8 cellular contexts compared by ENCODE assay signal in the genomic region with DNA sequence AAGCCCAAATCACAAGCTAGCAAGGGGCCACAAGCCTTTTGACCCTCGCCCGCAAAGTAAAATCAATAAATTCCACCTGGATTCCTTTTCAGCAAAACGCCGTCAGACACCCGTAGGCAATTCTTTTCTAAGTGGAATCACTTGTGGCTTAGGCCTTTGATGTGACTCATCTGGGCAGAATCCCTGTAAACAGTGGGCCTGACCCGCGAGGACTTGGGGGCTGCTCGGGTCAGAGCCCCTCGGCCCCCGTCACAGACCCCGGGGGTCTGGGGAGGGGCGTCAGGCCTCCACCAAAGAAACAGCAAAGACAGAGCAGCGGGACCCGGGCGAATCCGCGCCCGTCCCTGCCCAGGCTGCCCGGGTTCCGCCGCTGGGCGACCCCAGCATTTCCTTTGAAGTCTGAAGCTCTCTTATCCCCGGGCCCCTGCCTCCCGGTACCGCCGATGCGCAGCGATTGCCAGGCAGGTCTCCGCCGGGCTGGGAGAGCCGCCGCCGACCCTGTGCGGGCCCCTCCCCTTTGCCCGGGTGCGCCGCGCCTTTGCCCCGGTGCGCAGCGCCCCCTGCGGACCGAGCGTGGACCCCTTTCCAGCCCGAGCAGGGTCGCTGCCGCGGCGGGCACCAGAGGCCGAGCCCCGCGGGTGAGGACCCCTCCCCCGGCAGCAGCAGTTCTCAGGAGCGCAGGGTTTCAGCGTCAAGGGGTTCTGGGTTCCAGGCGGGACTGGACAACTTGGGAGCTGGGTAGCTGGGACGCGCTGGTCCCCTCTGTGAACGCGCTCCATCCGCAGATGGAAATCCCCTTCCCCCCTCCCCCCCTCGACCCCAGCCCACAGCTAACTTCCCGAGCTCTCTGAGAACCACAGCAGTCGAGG.
DNase-seq lines count a peak whose midpoint lies in the region; ATAC-seq lines count a peak whose summit lies in the region.

No MANE protein-coding gene starts in this region.

- H3K9me3 ChIP-seq in CD8-positive, alpha-beta memory T cell (ENCODE audit: low read length), result no peaks in the 10 kb centered on the region

- no peak overlapping the region for H3K4me3 ChIP-seq in CD8-positive, alpha-beta memory T cell (ENCODE audit: low read length)

- POLR2A ChIA-PET in CD8-positive, alpha-beta memory T cell (lab: Charles Lee), result no interaction called here

- peak overlapping the region in 4 of 7 donors; percentile 28 to 57 (median 40) for H3K4me3 Mint-ChIP-seq in CD8-positive, alpha-beta memory T cell
- peak overlapping the region; percentile 57 for H3K4me3 Mint-ChIP-seq in activated naive CD8-positive, alpha-beta T cell treated with anti-CD3 and anti-CD28 coated beads for 36 hours

- H3K27me3 ChIP-seq in CD8-positive, alpha-beta memory T cell (ENCODE audit: insufficient read depth, low read length, poor library complexity, severe bottlenecking), result peaks cover 7% of the 10 kb centered on the region

- peaks cover 4% of the 10 kb centered on the region for H3K4me1 ChIP-seq in CD8-positive, alpha-beta memory T cell (ENCODE audit: insufficient read depth, low read length)

- peak overlapping the region in 1 of 8 donors; percentile 41 for H3K27ac Mint-ChIP-seq in CD8-positive, alpha-beta memory T cell
- H3K27ac Mint-ChIP-seq in activated naive CD8-positive, alpha-beta T cell treated with anti-CD3 and anti-CD28 coated beads for 36 hours, result no peak overlapping the region

- no peaks in the 10 kb centered on the region for H3K36me3 ChIP-seq in CD8-positive, alpha-beta memory T cell (ENCODE audit: insufficient read depth, low read length)

- ATAC-seq in GM21737 (IDR thresholded peaks at IDR 0.05; ENCODE audit: unreplicated experiment) (no peak), GM18858 (IDR thresholded peaks at IDR 0.05; ENCODE audit: unreplicated experiment) (no peak)

- peak in 4 of 5 donors; percentile 8 to 52 (median 34) for DNase-seq in CD8-positive, alpha-beta memory T cell
- DNase-seq in NCI-H2171 (lab: John Stamatoyannopoulos, UW) (peak; percentile 31), iris pigment epithelial cell (ENCODE audit: low read depth) (peak; percentile 62), NCI-H128 (lab: John Stamatoyannopoulos, UW; ENCODE audit: unreplicated experiment) (no peak)
- peak; percentile 62 for DNase-seq in activated naive CD8-positive, alpha-beta T cell treated with anti-CD3 and anti-CD28 coated beads for 36 hours
- peak; percentile 1 for DNase-seq in stimulated activated CD8-positive, alpha-beta memory T cell treated with anti-CD3 and anti-CD28 coated beads, Interleukin-12 subunit alpha, Interleukin-12 subunit beta, amount 100 ng/mL, for 24 hours (ENCODE audit: extremely low read depth)

- no peaks in the 10 kb centered on the region for H3K9me3 Mint-ChIP-seq in CD8-positive, alpha-beta memory T cell
- H3K9me3 Mint-ChIP-seq in activated naive CD8-positive, alpha-beta T cell treated with anti-CD3 and anti-CD28 coated beads for 36 hours, result no peaks in the 10 kb centered on the region

- no peak overlapping the region for H3K27ac ChIP-seq in CD8-positive, alpha-beta memory T cell (ENCODE audit: low read depth, low read length)

- peaks cover 5 to 13% (median 8%) of the 10 kb centered on the region in 3 donors for H3K4me1 Mint-ChIP-seq in CD8-positive, alpha-beta memory T cell
- H3K4me1 Mint-ChIP-seq in activated naive CD8-positive, alpha-beta T cell treated with anti-CD3 and anti-CD28 coated beads for 36 hours, result peaks cover 18% of the 10 kb centered on the region

- H3K27me3 Mint-ChIP-seq in CD8-positive, alpha-beta memory T cell, result peaks cover 29 to 47% of the 10 kb centered on the region in 2 donors
- peaks cover 28% of the 10 kb centered on the region for H3K27me3 Mint-ChIP-seq in activated naive CD8-positive, alpha-beta T cell treated with anti-CD3 and anti-CD28 coated beads for 36 hours

- H3K36me3 Mint-ChIP-seq in CD8-positive, alpha-beta memory T cell, result no peaks in the 10 kb centered on the region
- H3K36me3 Mint-ChIP-seq in activated naive CD8-positive, alpha-beta T cell treated with anti-CD3 and anti-CD28 coated beads for 36 hours, result no peaks in the 10 kb centered on the region

- CTCF ChIA-PET in CD8-positive, alpha-beta memory T cell (lab: Charles Lee), result interaction anchor here (1.3 to 1.7 kb wide), 3 partner anchors 8 to 118 kb away, joined by 3 to 4 read pairs (median 3); no protein-coding TSS in a partner anchor
